Comparison of ENCODE assay signal across 22 cellular contexts in the genomic region with DNA sequence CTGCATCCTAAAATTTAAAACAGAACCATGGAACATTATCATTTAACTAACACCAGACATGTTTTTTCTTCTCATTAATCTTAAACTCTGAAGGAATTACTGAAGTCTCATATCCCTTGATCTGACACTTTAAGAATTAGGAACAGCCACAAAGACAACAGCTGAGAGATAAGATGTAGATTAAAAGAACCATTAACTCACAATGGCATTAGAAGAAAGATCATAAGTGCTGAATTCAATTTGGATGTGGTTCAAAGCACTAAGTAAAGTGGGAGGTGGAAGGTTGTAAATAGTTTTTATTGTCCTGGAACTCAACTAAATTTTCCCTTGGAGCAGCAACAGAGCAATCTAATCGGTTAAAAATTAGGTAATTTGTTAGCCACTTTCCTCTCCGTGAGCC.
"Had no signal": no experiment of that assay in that cellular context is flagged by ENCODE, and none has a peak within 500 bp of the region (broad histone marks: within the 10 kb centered on the region; RNA-seq: fewer than 3 reads in every experiment).

No MANE protein-coding gene starts in this region.

- H3K4me3 ChIP-seq: esophagus muscularis mucosa, gastrocnemius medialis, lower lobe of right lung, right lobe of liver, upper lobe of left lung had no signal

- H3K27ac ChIP-seq: esophagus muscularis mucosa, gastrocnemius medialis, lower lobe of right lung, right lobe of liver, upper lobe of left lung had no signal

- H3K9me3 Mint-ChIP-seq: T-helper 2 cell treated with Interferon-gamma antibody and Interleukin-4, amounts not matched to agents 5 μg/mL and 100 μg/mL, for 36 hours had no signal

- H3K27me3 Mint-ChIP-seq: activated naive CD8-positive, alpha-beta T cell treated with anti-CD3 and anti-CD28 coated beads, Interleukin-2, amount 50 U/mL, for 24 hours; naive thymus-derived CD8-positive, alpha-beta T cell; T-cell had no signal

- H3K4me1 ChIP-seq: esophagus muscularis mucosa, gastrocnemius medialis, lower lobe of right lung, right lobe of liver, upper lobe of left lung had no signal

- H3K27ac Mint-ChIP-seq: activated CD8-positive, alpha-beta T cell treated with anti-CD3 and anti-CD28 coated beads, Interleukin-2, amount 10 ng/mL, durations not matched to agents 7 days and 5 days; activated naive CD8-positive, alpha-beta T cell treated with anti-CD3 and anti-CD28 coated beads, Interleukin-2, amount 50 U/mL, for 24 hours; activated T-helper 1 cell treated with anti-CD3 and anti-CD28 coated beads, Interleukin-12 subunit alpha, Interleukin-12 subunit beta, Interleukin-2, Interleukin-4 antibody, amounts not matched to agents 30 ng/mL and 10 ng/mL and 1 ng/mL, durations not matched to agents 14 hours and 24 hours and 36 hours; naive thymus-derived CD8-positive, alpha-beta T cell; T-cell; T-helper 2 cell treated with Interferon-gamma antibody and Interleukin-4, amounts not matched to agents 5 μg/mL and 100 μg/mL, for 36 hours had no signal

- H3K4me1 Mint-ChIP-seq: activated naive CD8-positive, alpha-beta T cell treated with anti-CD3 and anti-CD28 coated beads, Interleukin-2, amount 50 U/mL, for 24 hours; naive thymus-derived CD8-positive, alpha-beta T cell; T-cell had no signal

- ATAC-seq: activated CD8-positive, alpha-beta T cell treated with anti-CD3 and anti-CD28 coated beads, Interleukin-2, amount 10 ng/mL, durations not matched to agents 7 days and 5 days; activated naive CD8-positive, alpha-beta T cell treated with anti-CD3 and anti-CD28 coated beads, Interleukin-2, amount 50 U/mL, for 24 hours; gastrocnemius medialis; left colon; lower lobe of right lung; naive thymus-derived CD8-positive, alpha-beta T cell; right lobe of liver; T-cell had no signal

- H3K4me3 Mint-ChIP-seq: activated CD8-positive, alpha-beta T cell treated with anti-CD3 and anti-CD28 coated beads, Interleukin-2, amount 10 ng/mL, durations not matched to agents 7 days and 5 days; activated naive CD8-positive, alpha-beta T cell treated with anti-CD3 and anti-CD28 coated beads, Interleukin-2, amount 50 U/mL, for 24 hours; activated T-helper 1 cell treated with anti-CD3 and anti-CD28 coated beads, Interleukin-12 subunit alpha, Interleukin-12 subunit beta, Interleukin-2, Interleukin-4 antibody, amounts not matched to agents 30 ng/mL and 10 ng/mL and 1 ng/mL, durations not matched to agents 14 hours and 24 hours and 36 hours; naive thymus-derived CD8-positive, alpha-beta T cell; T-cell; T-helper 2 cell treated with Interferon-gamma antibody and Interleukin-4, amounts not matched to agents 5 μg/mL and 100 μg/mL, for 36 hours had no signal

- H3K36me3 ChIP-seq: esophagus muscularis mucosa, gastrocnemius medialis, lower lobe of right lung, right lobe of liver, upper lobe of left lung had no signal

- DNase-seq: activated CD4-positive, alpha-beta T cell treated with anti-CD3 and anti-CD28 coated beads for 1 hour; activated CD4-positive, alpha-beta T cell treated with anti-CD3 and anti-CD28 coated beads, Interleukin-2, amount 50 U/mL, for 1 hour; activated CD8-positive, alpha-beta T cell treated with anti-CD3 and anti-CD28 coated beads, Interleukin-2, amount 10 ng/mL, durations not matched to agents 7 days and 5 days; activated gamma-delta T cell; activated naive CD4-positive, alpha-beta T cell treated with anti-CD3 and anti-CD28 coated beads, Interleukin-2, amount 50 U/mL, for 16 hours; activated naive CD8-positive, alpha-beta T cell treated with anti-CD3 and anti-CD28 coated beads, Interleukin-2, amount 50 U/mL, for 24 hours; aorta; central memory CD4-positive, alpha-beta T cell; effector memory CD4-positive, alpha-beta T cell; gastrocnemius medialis; islet precursor cell; left colon; lower lobe of right lung; naive thymus-derived CD8-positive, alpha-beta T cell; right lobe of liver; small intestine; stimulated activated naive CD4-positive, alpha-beta T cell treated with Interleukin-2 at 50 U/mL for 16 hours; T-cell; upper lobe of left lung had no signal

- H3K9me3 ChIP-seq: gastrocnemius medialis, lower lobe of right lung, right lobe of liver, upper lobe of left lung had no signal

- H3K27me3 ChIP-seq: esophagus muscularis mucosa, gastrocnemius medialis, right lobe of liver, upper lobe of left lung had no signal
